In the genomic region with DNA sequence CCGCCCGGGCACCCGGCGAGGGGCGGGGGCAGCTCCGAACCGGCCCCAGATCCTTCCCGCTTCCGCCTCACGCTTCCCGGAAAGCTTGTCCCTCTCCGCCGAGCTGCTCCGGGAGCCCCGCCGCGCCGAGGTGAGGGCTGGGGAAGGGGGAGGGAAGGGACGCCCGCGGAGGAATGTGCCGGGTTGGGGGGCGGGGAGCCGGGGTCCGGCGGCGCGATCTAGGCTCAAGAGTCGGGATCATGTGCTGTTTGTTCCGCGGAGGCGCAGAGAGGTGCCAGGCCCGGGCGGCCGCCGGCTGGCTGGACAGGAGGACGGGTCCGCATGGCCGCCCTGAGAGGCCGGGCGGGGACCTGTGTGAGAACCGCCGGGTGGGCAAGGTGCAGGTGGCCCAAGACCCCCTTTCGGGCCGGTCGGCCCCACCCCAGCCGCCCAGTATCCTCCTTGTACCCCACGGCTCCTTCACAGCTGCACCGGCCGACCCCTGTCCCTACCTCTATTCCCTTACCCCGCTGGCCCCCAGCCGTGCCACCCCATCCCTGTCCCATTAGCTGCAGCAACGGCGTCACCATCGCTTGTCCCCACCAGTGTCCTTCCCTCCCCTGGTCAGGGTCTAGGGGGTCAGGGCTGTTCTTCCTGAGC, we compare ENCODE assay signal across 8 cellular contexts. TPM values are rescaled to one million over a fixed set of nuclear protein-coding genes. Genes with fewer than 3 reads are reported as not detected.
DNase-seq lines count a peak whose midpoint lies in the region; ATAC-seq, FAIRE-seq and TF ChIP-seq lines count a peak whose summit lies in the region.

No MANE protein-coding gene starts in this region.

- in situ Hi-C loops in KBM-7 (cut with MboI; ENCODE audit: low pct_unique_long_range_greater_than_20kb, low sequenced_read_pairs) = no loop called here
- in situ Hi-C loops in brain microvascular endothelial cell (cut with HindIII; ENCODE audit: low pct_ligation_motif_present, low sequenced_read_pairs) = no loop called here

- FAIRE-seq in kidney (lab: Jason Lieb, UNC) = no peak

- peaks cover 22% of the 10 kb centered on the region for H3K4me1 Mint-ChIP-seq in stimulated activated naive CD8-positive, alpha-beta T cell treated with anti-CD3 and anti-CD28 coated beads, Interleukin-15, Interleukin-2, amounts not matched to agents 100 ng/mL and 50 ng/mL, for 24 hours (ENCODE audit: low read depth)

- peaks cover 15% of the 10 kb centered on the region; the same call in 1 of the 2 replicates for H3K36me3 ChIP-seq in ACC112 (ENCODE audit: insufficient read depth, low read length)
- H3K36me3 ChIP-seq in brain microvascular endothelial cell (replicated peaks) = peaks cover 21% of the 10 kb centered on the region
- H3K36me3 ChIP-seq in kidney (ENCODE audit: control insufficient read depth in 1 of 2, insufficient read depth in 2 of 2, low read length in 2 of 2) = peaks cover 13 to 18% of the 10 kb centered on the region in 2 donors

- H3K27ac ChIP-seq in ACC112 (ENCODE audit: low read depth, low read length) (peak overlapping the region; percentile 39; the same call in 1 of the 2 replicates), brain microvascular endothelial cell (peak overlapping the region; percentile 10), kidney (ENCODE audit: low read depth in 2 of 2, low read length in 2 of 2) (peak overlapping the region in 1 of 2 donors; percentile 67)

- ATAC-seq in GM19467 (IDR thresholded peaks at IDR 0.05; ENCODE audit: unreplicated experiment) (peak; percentile 3), HG02938 (IDR thresholded peaks at IDR 0.05; ENCODE audit: unreplicated experiment) (no peak)

- H3K9me3 Mint-ChIP-seq in stimulated activated naive CD8-positive, alpha-beta T cell treated with anti-CD3 and anti-CD28 coated beads, Interleukin-15, Interleukin-2, amounts not matched to agents 100 ng/mL and 50 ng/mL, for 24 hours = no peaks in the 10 kb centered on the region

- H3K27me3 ChIP-seq in ACC112 (ENCODE audit: insufficient read depth, low read length) (no peaks in the 10 kb centered on the region), brain microvascular endothelial cell (replicated peaks) (no peaks in the 10 kb centered on the region)

- TF ChIP-seq CTCF in brain microvascular endothelial cell (IDR thresholded peaks at IDR 0.05; ENCODE audit: low read depth, low read length, missing control alignments) = no peak
- TF ChIP-seq CTCF in kidney (IDR thresholded peaks at IDR 0.05; ENCODE audit: borderline replicate concordance, extremely low read depth, insufficient read depth) = no peak

- DNase-seq in KBM-7 (peak; percentile 11), brain microvascular endothelial cell (no peak), kidney (peak; percentile 89), COLO668 (lab: John Stamatoyannopoulos, UW; ENCODE audit: unreplicated experiment) (no peak)

- intact Hi-C loops in kidney (cut with DNase I) = no loop called here

- no peak overlapping the region for H3K27ac Mint-ChIP-seq in stimulated activated naive CD8-positive, alpha-beta T cell treated with anti-CD3 and anti-CD28 coated beads, Interleukin-15, Interleukin-2, amounts not matched to agents 100 ng/mL and 50 ng/mL, for 24 hours

- H3K4me3 ChIP-seq in ACC112 (ENCODE audit: low read depth, low read length) = peak overlapping the region; percentile 98
- H3K4me3 ChIP-seq in brain microvascular endothelial cell (ENCODE audit: low read depth, low read length) = peak overlapping the region; percentile 86
- H3K4me3 ChIP-seq in kidney (ENCODE audit: low read length in 2 of 2) = peak overlapping the region; percentile 69 to 91

- H3K9me3 ChIP-seq in kidney (ENCODE audit: control insufficient read depth in 1 of 2, low read length in 2 of 2) = no peaks in the 10 kb centered on the region

- H2AFZ ChIP-seq in ACC112 (ENCODE audit: low read length, unreplicated experiment) = peak overlapping the region; percentile 91

- no peaks in the 10 kb centered on the region for H3K27me3 Mint-ChIP-seq in stimulated activated naive CD8-positive, alpha-beta T cell treated with anti-CD3 and anti-CD28 coated beads, Interleukin-15, Interleukin-2, amounts not matched to agents 100 ng/mL and 50 ng/mL, for 24 hours

- H3K36me3 Mint-ChIP-seq in stimulated activated naive CD8-positive, alpha-beta T cell treated with anti-CD3 and anti-CD28 coated beads, Interleukin-15, Interleukin-2, amounts not matched to agents 100 ng/mL and 50 ng/mL, for 24 hours (ENCODE audit: low read depth) = peaks cover 5% of the 10 kb centered on the region

- H3K9ac ChIP-seq in kidney (ENCODE audit: low read length in 2 of 2) = peak overlapping the region; percentile 43 to 57

- H3K4me1 ChIP-seq in ACC112 (ENCODE audit: control insufficient read depth, insufficient read depth, low read length, unreplicated experiment) = peaks cover 19% of the 10 kb centered on the region
- peaks cover 4 to 20% of the 10 kb centered on the region in 2 donors for H3K4me1 ChIP-seq in kidney (ENCODE audit: control insufficient read depth in 1 of 2, insufficient read depth in 1 of 2, low read depth in 1 of 2, low read length in 2 of 2)

- H3K79me2 ChIP-seq in ACC112 (ENCODE audit: control insufficient read depth, insufficient read depth, low read length, unreplicated experiment) = peaks cover 38% of the 10 kb centered on the region

- peak overlapping the region; percentile 83 for H3K4me3 Mint-ChIP-seq in stimulated activated naive CD8-positive, alpha-beta T cell treated with anti-CD3 and anti-CD28 coated beads, Interleukin-15, Interleukin-2, amounts not matched to agents 100 ng/mL and 50 ng/mL, for 24 hours

RNA-seq across cellular contexts. Expression of gene KIF1C, which starts 0.4 kb away (rescaled TPM):
- 168 TPM for total RNA-seq in kidney
- polyA plus RNA-seq in kidney (ENCODE audit: insufficient read depth, low read depth, low replicate concordance) = 69.6 TPM

RNA-seq across cellular contexts. Expression of gene INCA1, which starts 0.8 kb away (rescaled TPM):
- 1.5 TPM for total RNA-seq in kidney
- polyA plus RNA-seq in kidney (ENCODE audit: insufficient read depth, low read depth, low replicate concordance) = 1.6 TPM

RNA-seq across cellular contexts. Expression of gene CAMTA2, which starts 10.7 kb away (rescaled TPM):
- 47.1 TPM for total RNA-seq in kidney
- polyA plus RNA-seq in kidney (ENCODE audit: insufficient read depth, low read depth, low replicate concordance) = 40.1 TPM

RNA-seq across cellular contexts. Expression of gene SPAG7, which starts 30.5 kb away (rescaled TPM):
- 73.6 TPM for total RNA-seq in kidney
- 157 TPM for polyA plus RNA-seq in kidney (ENCODE audit: insufficient read depth, low read depth, low replicate concordance)

RNA-seq across cellular contexts. Expression of gene SLC52A1, which starts 37.1 kb away (rescaled TPM):
- 0.19 TPM for total RNA-seq in kidney
- 0.90 TPM for polyA plus RNA-seq in kidney (ENCODE audit: insufficient read depth, low read depth, low replicate concordance)

Comparison
In these comparisons a context has a peak if more than half of its experiments do, and no peak if none do; other contexts are left out.
1. DNase-seq: peak in KBM-7 (single experiment) and kidney (single experiment); none in brain microvascular endothelial cell (single experiment) and COLO668 (single experiment).
2. Peak in every context shown above with its lines, with median percentiles within 50 percentile points of each other: H3K4me3 ChIP-seq.